10 cellular contexts compared by ENCODE assay signal in the genomic region with DNA sequence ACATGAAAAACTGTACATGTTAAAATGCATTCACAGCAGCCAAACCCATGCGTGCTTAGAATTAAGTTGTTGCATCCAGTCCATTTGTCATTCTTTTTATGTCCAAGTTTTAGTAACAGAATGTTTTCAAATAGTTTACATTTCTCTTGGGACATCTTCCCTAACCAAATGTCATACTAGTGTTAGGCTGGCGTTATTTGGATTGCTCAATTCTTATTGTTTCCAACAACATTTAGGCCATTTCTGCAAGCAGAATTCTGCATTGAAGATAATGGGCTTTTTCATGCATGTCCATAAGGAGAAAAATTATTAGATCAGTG.
"Had no signal": no experiment of that assay in that cellular context is flagged by ENCODE, and none has a peak within 500 bp of the region (broad histone marks: within the 10 kb centered on the region; RNA-seq: fewer than 3 reads in every experiment).

No MANE protein-coding gene starts in this region.

- H3K36me3 ChIP-seq: esophagus muscularis mucosa, stomach had no signal

- ATAC-seq: activated naive CD4-positive, alpha-beta T cell treated with anti-CD3 and anti-CD28 coated beads, Interleukin-2, amount 50 U/mL, for 72 hours had no signal

- DNase-seq: amygdala; cerebellar nuclear complex; dermis blood vessel endothelial cell; stimulated activated CD4-positive, alpha-beta T cell treated with anti-CD3 and anti-CD28 coated beads, Interleukin-15, amount 100 ng/mL, for 24 hours; stomach; T-helper 2 cell had no signal

- H3K4me1 ChIP-seq: stomach had no signal

- H3K9me3 ChIP-seq: esophagus muscularis mucosa, stomach had no signal

- H3K4me3 ChIP-seq: esophagus muscularis mucosa, stomach had no signal

- FAIRE-seq: TTC549, urothelium cell line had no signal
